In the genomic region with DNA sequence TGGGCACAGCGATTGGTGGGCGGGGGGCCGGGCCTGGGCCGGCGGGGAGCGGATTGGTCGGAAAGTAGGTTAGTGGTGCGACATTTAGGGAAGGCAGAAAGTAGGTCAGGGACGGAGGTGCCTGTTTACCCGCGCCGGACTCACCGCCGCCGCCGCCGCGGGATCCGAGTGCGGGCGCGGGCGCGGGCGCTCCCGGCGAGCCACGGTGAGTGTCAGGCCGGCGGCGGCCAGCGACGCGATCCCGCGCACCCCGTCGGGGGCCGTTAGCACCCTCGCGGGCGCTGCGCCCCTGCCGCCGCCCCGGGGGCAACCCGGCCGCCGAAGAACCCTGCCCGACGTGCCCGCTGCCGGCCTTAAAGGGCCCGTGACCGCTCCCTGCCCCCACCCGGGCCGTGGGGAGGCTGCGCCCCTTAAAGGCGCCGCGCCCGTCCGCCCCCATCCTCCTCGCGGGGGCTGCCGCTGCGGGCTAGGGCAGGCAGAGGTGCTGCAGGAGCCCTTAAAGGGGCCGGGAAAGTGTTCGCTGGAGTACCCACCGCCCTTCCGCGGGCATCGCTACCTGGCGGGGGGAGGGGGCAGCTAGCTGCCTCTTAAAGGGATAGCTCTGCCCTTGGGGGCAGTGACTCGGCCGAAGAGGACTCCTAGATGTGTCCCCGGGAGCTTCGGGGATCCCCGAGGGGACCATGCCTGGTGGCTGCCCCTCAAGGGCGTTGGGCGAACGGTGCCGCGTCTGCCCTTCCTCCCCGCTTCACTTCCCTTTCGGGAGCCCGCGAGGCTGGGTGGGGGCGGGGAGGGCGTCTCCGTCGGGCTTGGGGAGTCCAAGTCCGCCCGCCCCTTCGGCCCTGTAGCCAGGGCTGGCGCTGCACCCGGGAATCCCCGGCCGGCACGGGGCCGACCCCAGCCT, we compare ENCODE assay signal across 8 cellular contexts. TPM values are rescaled to one million over a fixed set of nuclear protein-coding genes. Genes with fewer than 3 reads are reported as not detected.
DNase-seq lines count a peak whose midpoint lies in the region; ATAC-seq and TF ChIP-seq lines count a peak whose summit lies in the region.

A gene (plus strand): TSS at position 72 of the 901 bp plus-strand sequence. CDS start 76,519 bp downstream, outside the sequence.

- H3K27ac Mint-ChIP-seq in mesothelial cell of epicardium, result peak within 1 kb of the TSS; percentile 93

- no peak within 1 kb of the TSS for H3K27ac ChIP-seq in HUES64 (ENCODE audit: low read depth, low read length)

- H3K4me3 Mint-ChIP-seq in mesothelial cell of epicardium, result peak within 1 kb of the TSS; percentile 88

- no peak for TF ChIP-seq CTCF in mesothelial cell of epicardium (IDR thresholded peaks at IDR 0.05; ENCODE audit: unreplicated experiment)

- DNase-seq in EL, result peak; percentile 31
- peak; percentile 26 to 28 for DNase-seq in activated CD4-positive, alpha-beta T cell treated with anti-CD3 and anti-CD28 coated beads, Interleukin-2, amount 50 U/mL, for 24 hours (ENCODE audit: low read depth in 1 of 2, low spot score in 1 of 2)
- DNase-seq in ecto neural progenitor cell (ENCODE audit: low spot score), result peak; percentile 61
- peak in 1 of 2 experiments; percentile 45 for DNase-seq in mesothelial cell of epicardium (ENCODE audit: low spot score in 2 of 2, unreplicated experiment in 2 of 2)
- peak; percentile 42 for DNase-seq in stimulated activated CD8-positive, alpha-beta memory T cell treated with anti-CD3 and anti-CD28 coated beads, Interleukin-4, amount 100 ng/mL, for 24 hours (ENCODE audit: low read depth)
- DNase-seq in HPDE6-E6E7 (ENCODE audit: extremely low spot score), result no peak

- H3K27me3 Mint-ChIP-seq in mesothelial cell of epicardium (ENCODE audit: low read depth), result peaks cover 88% of the 10 kb centered on the region

- peaks cover 77% of the 10 kb centered on the region for H3K27me3 ChIP-seq in HUES64 (ENCODE audit: insufficient read depth, low read length)

- WGBS in HUES64, result under 1% methylated on average over 101 of the region's 101 CpGs

- no peaks in the 10 kb centered on the region for H3K36me3 Mint-ChIP-seq in mesothelial cell of epicardium

- H3K4me3 ChIP-seq in HUES64 (ENCODE audit: low read length), result peak within 1 kb of the TSS; percentile 91

- peak within 1 kb of the TSS; percentile 55 for H3K9ac ChIP-seq in HUES64 (ENCODE audit: low read depth, low read length)

- H3K4me1 ChIP-seq in HUES64 (ENCODE audit: insufficient read depth, low read length), result peaks cover 12% of the 10 kb centered on the region

- H3K9me3 ChIP-seq in HUES64 (ENCODE audit: insufficient read depth, low read depth, low read length), result no peaks in the 10 kb centered on the region

- ATAC-seq in GM21447 (IDR thresholded peaks at IDR 0.05; ENCODE audit: unreplicated experiment), result peak; percentile 28

- peaks cover 15% of the 10 kb centered on the region for H3K4me1 Mint-ChIP-seq in mesothelial cell of epicardium

- no peaks in the 10 kb centered on the region for H3K9me3 Mint-ChIP-seq in mesothelial cell of epicardium

- H3K36me3 ChIP-seq in HUES64 (ENCODE audit: insufficient read depth, low read length), result no peaks in the 10 kb centered on the region

RNA-seq across cellular contexts. Expression of the gene that starts here (rescaled TPM):
- polyA plus RNA-seq in HUES64 (2013, experiment 1 of 2), result 5.1 TPM
- polyA plus RNA-seq in HUES64 (2013, experiment 2 of 2), result 6.6 TPM
- total RNA-seq in mesothelial cell of epicardium, result 5.5 to 6.7 TPM (median 5.8 TPM) in 3 replicates
